In genomic region chr5:56200856-56201638, GRCh38 we compare ENCODE assay signal across 8 cellular contexts. TPM values are rescaled to one million over a fixed set of nuclear protein-coding genes. Genes with fewer than 3 reads are reported as not detected.
DNase-seq lines count a peak whose midpoint lies in the region; ATAC-seq, FAIRE-seq and TF ChIP-seq lines count a peak whose summit lies in the region.

No MANE protein-coding gene starts in this region.

- no peak for TF ChIP-seq POLR2A in IMR-90 (IDR thresholded peaks at IDR 0.05; ENCODE audit: low read depth, low read length)
- TF ChIP-seq POLR2A in transverse colon (IDR thresholded peaks at IDR 0.05), result no peak

- peak overlapping the region; percentile 85 for H2BK20ac ChIP-seq in IMR-90 (ENCODE audit: low read depth, low read length)

- dilution Hi-C loops in IMR-90 (cut with HindIII; ENCODE audit: low sequenced_read_pairs, unreplicated experiment), result no loop called here

- no peaks in the 10 kb centered on the region for H3K79me2 ChIP-seq in fibroblast of lung (ENCODE audit: control insufficient read depth, insufficient read depth, low read length)

- no peak overlapping the region for H3K9ac ChIP-seq in IMR-90 (ENCODE audit: low read depth, low read length)
- H3K9ac ChIP-seq in fibroblast of lung (ENCODE audit: insufficient read depth, low read length), result no peak overlapping the region
- H3K9ac ChIP-seq in neuronal stem cell (ENCODE audit: low read depth, low read length, poor library complexity), result no peak overlapping the region

- peak; percentile 80 for DNase-seq in EH (ENCODE audit: low read depth)
- peak; percentile 78 for DNase-seq in IMR-90
- peak; percentile 39 for DNase-seq in RCC 7860 (ENCODE audit: low spot score)
- peak; percentile 62 to 65 for DNase-seq in activated T-cell treated with anti-CD3 and anti-CD28 coated beads, Interleukin-2, amount 50 U/mL, for 48 hours
- peak; percentile 64 to 83 for DNase-seq in fibroblast of lung (ENCODE audit: low read depth in 2 of 2)
- DNase-seq in neuronal stem cell (ENCODE audit: low spot score), result peak; percentile 61
- peak; percentile 64 for DNase-seq in transverse colon

- H3K9me3 ChIP-seq in IMR-90 (ENCODE audit: control insufficient read depth, insufficient read depth, low read length), result no peaks in the 10 kb centered on the region
- no peaks in the 10 kb centered on the region for H3K9me3 ChIP-seq in fibroblast of lung (ENCODE audit: control insufficient read depth, insufficient read depth, low read depth, low read length)
- no peaks in the 10 kb centered on the region for H3K9me3 ChIP-seq in neuronal stem cell (replicated peaks in 1 of 2; ENCODE audit: control insufficient read depth in 2 of 2, insufficient read depth in 1 of 2, low read depth in 1 of 2, low read length in 2 of 2)
- no peaks in the 10 kb centered on the region for H3K9me3 ChIP-seq in transverse colon

- no peak overlapping the region for H3K18ac ChIP-seq in IMR-90 (ENCODE audit: low read depth, low read length)
- H3K18ac ChIP-seq in neuronal stem cell (ENCODE audit: low read length), result no peak overlapping the region

- H2AFZ ChIP-seq in IMR-90 (replicated peaks; ENCODE audit: low read length, poor library complexity) (peak overlapping the region; percentile 57), fibroblast of lung (ENCODE audit: low read length) (no peak overlapping the region), neuronal stem cell (ENCODE audit: low read length) (peak overlapping the region; percentile 21)

- H3K27me3 ChIP-seq in IMR-90 (ENCODE audit: control insufficient read depth, insufficient read depth, low read length) (no peaks in the 10 kb centered on the region), fibroblast of lung (ENCODE audit: control insufficient read depth, insufficient read depth, low read length) (no peaks in the 10 kb centered on the region), neuronal stem cell (ENCODE audit: control insufficient read depth in 3 of 3, insufficient read depth in 3 of 3, low read depth in 1 of 3, low read length in 3 of 3) (no peaks in the 10 kb centered on the region), transverse colon (no peaks in the 10 kb centered on the region)

- H4K91ac ChIP-seq in IMR-90 (ENCODE audit: insufficient read depth, low read depth, low read length) (0 out of 2 replicates have a peak overlapping the region, but pooled peaks have one; percentile 43), neuronal stem cell (ENCODE audit: low read depth, low read length, poor library complexity) (no peak overlapping the region)

- BruUV-seq in IMR-90 (replicated peaks; lab: Mats Ljungman, UMichigan), result no TSS peak

- H2BK120ac ChIP-seq in IMR-90 (ENCODE audit: low read depth, low read length), result peak overlapping the region; percentile 66
- H2BK120ac ChIP-seq in neuronal stem cell (ENCODE audit: low read depth, low read length), result no peak overlapping the region

- H3K36me3 ChIP-seq in IMR-90 (ENCODE audit: control insufficient read depth, insufficient read depth, low read length) (no peaks in the 10 kb centered on the region), fibroblast of lung (ENCODE audit: control insufficient read depth, insufficient read depth, low read length) (no peaks in the 10 kb centered on the region), neuronal stem cell (replicated peaks in 1 of 2; ENCODE audit: control insufficient read depth in 2 of 2, insufficient read depth in 2 of 2, low read length in 2 of 2) (no peaks in the 10 kb centered on the region), transverse colon (no peaks in the 10 kb centered on the region)

- CTCF ChIA-PET in IMR-90 (lab: Yijun Ruan, JAX), result interaction anchor here (0.5 to 1.1 kb wide), 10 partner anchors 14 to 628 kb away, joined by 3 to 12 read pairs (median 3); no protein-coding TSS in a partner anchor

- peak overlapping the region; percentile 20 for H2AK9ac ChIP-seq in IMR-90 (replicated peaks; ENCODE audit: low read depth, low read length, poor library complexity)

- H3K56ac ChIP-seq in IMR-90 (ENCODE audit: extremely low read depth, insufficient read depth, low read length), result no peak overlapping the region

- TF ChIP-seq RAD21 in IMR-90 (IDR thresholded peaks at IDR 0.05; ENCODE audit: low read length), result peak; percentile 98

- H3K4me3 ChIP-seq in IMR-90 (ENCODE audit: insufficient read depth, low read depth, low read length), result no peak overlapping the region
- no peak overlapping the region for H3K4me3 ChIP-seq in fibroblast of lung (replicated peaks in 1 of 4; ENCODE audit: control extremely low read depth in 1 of 4, insufficient read depth in 1 of 4, low read depth in 3 of 4, low read length in 4 of 4)
- no peak overlapping the region for H3K4me3 ChIP-seq in neuronal stem cell (ENCODE audit: low read length in 2 of 2)
- H3K4me3 ChIP-seq in transverse colon, result no peak overlapping the region

- H3K27ac ChIP-seq in IMR-90 (ENCODE audit: insufficient read depth, low read length), result no peak overlapping the region
- no peak overlapping the region for H3K27ac ChIP-seq in fibroblast of lung (ENCODE audit: insufficient read depth, low read length)
- no peak overlapping the region for H3K27ac ChIP-seq in neuronal stem cell (replicated peaks; ENCODE audit: low read length)
- no peak overlapping the region for H3K27ac ChIP-seq in transverse colon

- intact Hi-C loops in IMR-90 (cut with micrococcal nuclease) (loop anchor here (1.0 to 10.0 kb wide), 7 partner anchors 58 to 857 kb away; partner anchors contain the start of gene SLC38A9), transverse colon (cut with DNase I; ENCODE audit: low total_unique reads) (no loop called here)

- TF ChIP-seq EP300 in transverse colon (IDR thresholded peaks at IDR 0.05; ENCODE audit: low read depth), result no peak

- peak overlapping the region; percentile 60 for H2AK5ac ChIP-seq in IMR-90 (ENCODE audit: low read depth, low read length)
- H2AK5ac ChIP-seq in neuronal stem cell (ENCODE audit: low read depth, low read length), result no peak overlapping the region

- H3K4me2 ChIP-seq in IMR-90 (ENCODE audit: low read depth, low read length) (no peak overlapping the region), fibroblast of lung (ENCODE audit: extremely low read depth, insufficient read depth, low read length) (no peak overlapping the region), neuronal stem cell (ENCODE audit: insufficient read depth, low read length, poor library complexity, severe bottlenecking) (no peak overlapping the region)

- H3K14ac ChIP-seq in IMR-90 (replicated peaks; ENCODE audit: low read depth, low read length), result peak overlapping the region; percentile 12; the same call in 1 of the 2 replicates
- no peak overlapping the region for H3K14ac ChIP-seq in neuronal stem cell (ENCODE audit: low read length)

- WGBS in IMR-90 (ENCODE audit: extremely low coverage in 2 of 2, insufficient read length in 1 of 2), 2 experiments, result 37% methylated on average over 2 of the region's 5 CpGs; no CpG with 5 or more reads in 1 of the 2 experiments
- no CpG with 5 or more reads among the region's 5 CpGs for WGBS in neuronal stem cell (ENCODE audit: extremely low coverage in 2 of 2, insufficient read length in 2 of 2, insufficient replicate concordance in 1 of 2), 2 donors
- WGBS in transverse colon (ENCODE audit: low coverage in 1 of 2), 2 donors, result 33 to 37% methylated on average over 2 to 5 of the region's 5 CpGs

- H3K4me1 ChIP-seq in IMR-90 (ENCODE audit: control insufficient read depth, insufficient read depth, low read length) (peaks cover 2% of the 10 kb centered on the region; the same call in 1 of the 2 replicates), fibroblast of lung (ENCODE audit: control insufficient read depth, extremely low read depth, insufficient read depth, low read length) (peaks cover 9% of the 10 kb centered on the region), neuronal stem cell (ENCODE audit: control insufficient read depth in 2 of 2, insufficient read depth in 1 of 2, low read depth in 1 of 2, low read length in 2 of 2) (no peaks in the 10 kb centered on the region), transverse colon (no peaks in the 10 kb centered on the region)

- H3K23ac ChIP-seq in IMR-90 (ENCODE audit: low read depth, low read length) (no peak overlapping the region), neuronal stem cell (ENCODE audit: low read depth, low read length, poor library complexity) (no peak overlapping the region)

- H2BK15ac ChIP-seq in IMR-90 (ENCODE audit: low read depth, low read length) (peak overlapping the region; percentile 3; the same call in 1 of the 3 replicates), neuronal stem cell (ENCODE audit: low read length) (no peak overlapping the region)

- TF ChIP-seq CTCF in IMR-90 (conservative IDR thresholded peaks at IDR 0.05; ENCODE audit: low read depth, low read length), result peak; percentile 83
- peak; percentile 58 to 74 for TF ChIP-seq CTCF in fibroblast of lung (conservative IDR thresholded peaks at IDR 0.05 in 1 of 2, IDR thresholded peaks at IDR 0.05 in 1 of 2; ENCODE audit: low read depth in 1 of 2, low read length in 2 of 2)
- TF ChIP-seq CTCF in transverse colon (IDR thresholded peaks at IDR 0.05), result peak; percentile 61 to 72 (median 65)

- H4K8ac ChIP-seq in IMR-90 (ENCODE audit: low read depth in 2 of 2, low read length in 2 of 2), result peak overlapping the region in 1 of 2 experiments; percentile 42; a peak in 1 of 4 replicates
- H4K8ac ChIP-seq in neuronal stem cell (ENCODE audit: low read depth, low read length), result no peak overlapping the region

- H2BK5ac ChIP-seq in IMR-90 (ENCODE audit: low read depth, low read length, poor library complexity, severe bottlenecking) (no peak overlapping the region), neuronal stem cell (ENCODE audit: low read length) (no peak overlapping the region)

- H4K20me1 ChIP-seq in IMR-90 (ENCODE audit: insufficient read depth, low read length) (no peaks in the 10 kb centered on the region), fibroblast of lung (ENCODE audit: control insufficient read depth, extremely low read depth, insufficient read depth, low read length) (no peaks in the 10 kb centered on the region)

- POLR2A ChIA-PET in IMR-90 (lab: Charles Lee; ENCODE audit: unreplicated experiment), result no interaction called here

- no peak overlapping the region for H4K5ac ChIP-seq in IMR-90 (ENCODE audit: low read depth, low read length)

- FAIRE-seq in RCC 7860 (lab: Jason Lieb, UNC), result no peak

- H3K9me1 ChIP-seq in IMR-90 (ENCODE audit: insufficient read depth, low read length), result 0 out of 2 replicates have a peak, but pooled peaks cover 4% of the 10 kb centered on the region

- ATAC-seq in GM21717 (IDR thresholded peaks at IDR 0.05; ENCODE audit: unreplicated experiment) (peak; percentile 88), IMR-90 (ENCODE audit: low read depth) (peak; percentile 91)

- H2BK12ac ChIP-seq in neuronal stem cell (ENCODE audit: low read length), result no peak overlapping the region

- in situ Hi-C loops in IMR-90 (cut with MboI; ENCODE audit: low sequenced_read_pairs) (no loop called here), transverse colon (cut with MboI; ENCODE audit: low pct_ligation_motif_present in 1 of 4, low pct_unique_long_range_greater_than_20kb in 1 of 4, low sequenced_read_pairs in 3 of 4) (no loop called here)

- H3K79me1 ChIP-seq in IMR-90 (ENCODE audit: low read depth in 1 of 2, low read length in 2 of 2), result no peaks in the 10 kb centered on the region
- no peaks in the 10 kb centered on the region for H3K79me1 ChIP-seq in neuronal stem cell (ENCODE audit: low read depth, low read length)

- H3K4ac ChIP-seq in IMR-90 (ENCODE audit: low read depth, low read length), result peak overlapping the region; percentile 17
- no peak overlapping the region for H3K4ac ChIP-seq in neuronal stem cell (ENCODE audit: low read length)

RNA-seq across cellular contexts. Expression of gene ANKRD55, which starts 32.1 kb away (rescaled TPM):
- 0.28 TPM in 1 of 2 replicates, not detected in the other for total RNA-seq in IMR-90 (2012; rRNA removed)
- not detected in 2 replicates for polyA plus RNA-seq in IMR-90 (2012; rRNA removed)
- polyA plus RNA-seq in IMR-90 (2012; cell fraction: cytosol; rRNA removed), result 0.13 TPM in 1 of 2 replicates, not detected in the other
- not detected in 2 replicates for polyA plus RNA-seq in IMR-90 (2012; cell fraction: nucleus; rRNA removed; ENCODE audit: low replicate concordance)
- total RNA-seq in fibroblast of lung, result under 0.01 TPM in 1 of 2 replicates, not detected in the other
- polyA plus RNA-seq in fibroblast of lung, result 0.25 TPM in 1 of 2 replicates, not detected in the other
- 0.08 and 0.21 TPM in 2 replicates for polyA plus RNA-seq in fibroblast of lung (2012)
- not detected in 2 replicates for polyA minus RNA-seq in fibroblast of lung (ENCODE audit: low replicate concordance)
- polyA plus RNA-seq in neuronal stem cell (2013, experiment 1 of 2), result not detected
- polyA plus RNA-seq in neuronal stem cell (2013, experiment 2 of 2), result not detected
- total RNA-seq in transverse colon, result under 1 TPM in 1 of 4 donors, not detected in 3; 0.95 TPM
